In the genomic region with DNA sequence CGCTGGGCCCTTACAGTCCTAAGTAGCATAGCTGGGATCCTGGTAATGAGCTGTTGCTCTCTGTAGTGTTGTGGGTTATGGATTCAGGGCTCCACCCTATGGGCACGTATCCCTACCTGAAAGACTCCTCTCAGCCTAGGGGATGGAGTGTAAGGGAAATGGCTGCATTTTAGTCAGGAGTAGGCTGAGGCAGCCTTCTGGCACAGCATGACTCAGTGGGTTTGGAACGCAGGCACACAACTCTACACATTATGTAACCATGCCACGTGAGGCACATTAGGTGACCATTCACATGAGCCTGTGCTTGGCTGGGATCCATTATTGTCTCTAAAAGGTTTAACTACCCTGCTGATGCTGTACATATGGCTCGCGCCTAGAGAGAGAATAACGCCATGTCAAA, we compare ENCODE assay signal across 2 cellular contexts.
TF ChIP-seq lines count a peak whose summit lies in the region.

No MANE protein-coding gene starts in this region.

TF ChIP-seq in Ishikawa, 13 proteins besides CTCF, POLR2A, EP300 and RAD21:
- TF ChIP-seq TEAD4 (IDR thresholded peaks at IDR 0.05) (peak; percentile 92), TAF1 (IDR thresholded peaks at IDR 0.05; ENCODE audit: low read depth) (no peak), CREB1 (IDR thresholded peaks at IDR 0.05; ENCODE audit: low read depth) (no peak), FOXM1 (IDR thresholded peaks at IDR 0.05; ENCODE audit: borderline replicate concordance, low read depth) (peak; percentile 44; the same call in 1 of the 2 replicates), USF1 (IDR thresholded peaks at IDR 0.05) (peak; percentile 98), ZBTB7A (IDR thresholded peaks at IDR 0.05; ENCODE audit: low read depth) (no peak), YY1 (IDR thresholded peaks at IDR 0.05; ENCODE audit: low read depth) (peak; percentile 77; the same call in 1 of the 2 replicates), EGR1 (IDR thresholded peaks at IDR 0.05) (no peak), TCF12 (IDR thresholded peaks at IDR 0.05; ENCODE audit: low read depth) (peak; percentile 89), CEBPB (IDR thresholded peaks at IDR 0.05) (peak; percentile 92), NFIC (IDR thresholded peaks at IDR 0.05) (peak; percentile 97)
- TF ChIP-seq, protein P1, sequence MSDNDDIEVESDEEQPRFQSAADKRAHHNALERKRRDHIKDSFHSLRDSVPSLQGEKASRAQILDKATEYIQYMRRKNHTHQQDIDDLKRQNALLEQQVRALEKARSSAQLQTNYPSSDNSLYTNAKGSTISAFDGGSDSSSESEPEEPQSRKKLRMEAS (IDR thresholded peaks at IDR 0.05): peak; percentile 96
- TF ChIP-seq, protein P2, sequence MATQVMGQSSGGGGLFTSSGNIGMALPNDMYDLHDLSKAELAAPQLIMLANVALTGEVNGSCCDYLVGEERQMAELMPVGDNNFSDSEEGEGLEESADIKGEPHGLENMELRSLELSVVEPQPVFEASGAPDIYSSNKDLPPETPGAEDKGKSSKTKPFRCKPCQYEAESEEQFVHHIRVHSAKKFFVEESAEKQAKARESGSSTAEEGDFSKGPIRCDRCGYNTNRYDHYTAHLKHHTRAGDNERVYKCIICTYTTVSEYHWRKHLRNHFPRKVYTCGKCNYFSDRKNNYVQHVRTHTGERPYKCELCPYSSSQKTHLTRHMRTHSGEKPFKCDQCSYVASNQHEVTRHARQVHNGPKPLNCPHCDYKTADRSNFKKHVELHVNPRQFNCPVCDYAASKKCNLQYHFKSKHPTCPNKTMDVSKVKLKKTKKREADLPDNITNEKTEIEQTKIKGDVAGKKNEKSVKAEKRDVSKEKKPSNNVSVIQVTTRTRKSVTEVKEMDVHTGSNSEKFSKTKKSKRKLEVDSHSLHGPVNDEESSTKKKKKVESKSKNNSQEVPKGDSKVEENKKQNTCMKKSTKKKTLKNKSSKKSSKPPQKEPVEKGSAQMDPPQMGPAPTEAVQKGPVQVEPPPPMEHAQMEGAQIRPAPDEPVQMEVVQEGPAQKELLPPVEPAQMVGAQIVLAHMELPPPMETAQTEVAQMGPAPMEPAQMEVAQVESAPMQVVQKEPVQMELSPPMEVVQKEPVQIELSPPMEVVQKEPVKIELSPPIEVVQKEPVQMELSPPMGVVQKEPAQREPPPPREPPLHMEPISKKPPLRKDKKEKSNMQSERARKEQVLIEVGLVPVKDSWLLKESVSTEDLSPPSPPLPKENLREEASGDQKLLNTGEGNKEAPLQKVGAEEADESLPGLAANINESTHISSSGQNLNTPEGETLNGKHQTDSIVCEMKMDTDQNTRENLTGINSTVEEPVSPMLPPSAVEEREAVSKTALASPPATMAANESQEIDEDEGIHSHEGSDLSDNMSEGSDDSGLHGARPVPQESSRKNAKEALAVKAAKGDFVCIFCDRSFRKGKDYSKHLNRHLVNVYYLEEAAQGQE (IDR thresholded peaks at IDR 0.05; ENCODE audit: low read depth): no peak

TF ChIP-seq in K562, 482 proteins besides CTCF, POLR2A, EP300 and RAD21:
- TF ChIP-seq SUPT5H (IDR thresholded peaks at IDR 0.05) (0 out of 2 replicates have a peak, but pooled peaks have one; percentile 42), RB1 (IDR thresholded peaks at IDR 0.05; ENCODE audit: low read depth) (no peak), PHTF2 (CRISPR knock-in tag; IDR thresholded peaks at IDR 0.05) (no peak), ZBTB1 (CRISPR knock-in tag; IDR thresholded peaks at IDR 0.05; ENCODE audit: borderline replicate concordance, low read depth) (no peak), CREBBP (IDR thresholded peaks at IDR 0.05; ENCODE audit: low read depth, low read length) (no peak), ZFP36 (IDR thresholded peaks at IDR 0.05; ENCODE audit: low read depth, low read length, partially characterized antibody) (no peak), NFIC (IDR thresholded peaks at IDR 0.05) (0 out of 2 replicates have a peak, but pooled peaks have one; percentile 3), POLR2G (IDR thresholded peaks at IDR 0.05; ENCODE audit: low read depth, low read length) (peak; percentile 12; the same call in 1 of the 2 replicates), POLR2B (IDR thresholded peaks at IDR 0.05; ENCODE audit: low read depth, partially characterized antibody) (peak; percentile 24), ZNF445 (CRISPR knock-in tag; IDR thresholded peaks at IDR 0.05; ENCODE audit: low read depth) (no peak), ZNF12 (CRISPR knock-in tag; IDR thresholded peaks at IDR 0.05) (no peak), PTRF (tag; IDR thresholded peaks at IDR 0.05) (no peak), ZNF239 (CRISPR knock-in tag; IDR thresholded peaks at IDR 0.05) (no peak)
- TF ChIP-seq, protein P3, sequence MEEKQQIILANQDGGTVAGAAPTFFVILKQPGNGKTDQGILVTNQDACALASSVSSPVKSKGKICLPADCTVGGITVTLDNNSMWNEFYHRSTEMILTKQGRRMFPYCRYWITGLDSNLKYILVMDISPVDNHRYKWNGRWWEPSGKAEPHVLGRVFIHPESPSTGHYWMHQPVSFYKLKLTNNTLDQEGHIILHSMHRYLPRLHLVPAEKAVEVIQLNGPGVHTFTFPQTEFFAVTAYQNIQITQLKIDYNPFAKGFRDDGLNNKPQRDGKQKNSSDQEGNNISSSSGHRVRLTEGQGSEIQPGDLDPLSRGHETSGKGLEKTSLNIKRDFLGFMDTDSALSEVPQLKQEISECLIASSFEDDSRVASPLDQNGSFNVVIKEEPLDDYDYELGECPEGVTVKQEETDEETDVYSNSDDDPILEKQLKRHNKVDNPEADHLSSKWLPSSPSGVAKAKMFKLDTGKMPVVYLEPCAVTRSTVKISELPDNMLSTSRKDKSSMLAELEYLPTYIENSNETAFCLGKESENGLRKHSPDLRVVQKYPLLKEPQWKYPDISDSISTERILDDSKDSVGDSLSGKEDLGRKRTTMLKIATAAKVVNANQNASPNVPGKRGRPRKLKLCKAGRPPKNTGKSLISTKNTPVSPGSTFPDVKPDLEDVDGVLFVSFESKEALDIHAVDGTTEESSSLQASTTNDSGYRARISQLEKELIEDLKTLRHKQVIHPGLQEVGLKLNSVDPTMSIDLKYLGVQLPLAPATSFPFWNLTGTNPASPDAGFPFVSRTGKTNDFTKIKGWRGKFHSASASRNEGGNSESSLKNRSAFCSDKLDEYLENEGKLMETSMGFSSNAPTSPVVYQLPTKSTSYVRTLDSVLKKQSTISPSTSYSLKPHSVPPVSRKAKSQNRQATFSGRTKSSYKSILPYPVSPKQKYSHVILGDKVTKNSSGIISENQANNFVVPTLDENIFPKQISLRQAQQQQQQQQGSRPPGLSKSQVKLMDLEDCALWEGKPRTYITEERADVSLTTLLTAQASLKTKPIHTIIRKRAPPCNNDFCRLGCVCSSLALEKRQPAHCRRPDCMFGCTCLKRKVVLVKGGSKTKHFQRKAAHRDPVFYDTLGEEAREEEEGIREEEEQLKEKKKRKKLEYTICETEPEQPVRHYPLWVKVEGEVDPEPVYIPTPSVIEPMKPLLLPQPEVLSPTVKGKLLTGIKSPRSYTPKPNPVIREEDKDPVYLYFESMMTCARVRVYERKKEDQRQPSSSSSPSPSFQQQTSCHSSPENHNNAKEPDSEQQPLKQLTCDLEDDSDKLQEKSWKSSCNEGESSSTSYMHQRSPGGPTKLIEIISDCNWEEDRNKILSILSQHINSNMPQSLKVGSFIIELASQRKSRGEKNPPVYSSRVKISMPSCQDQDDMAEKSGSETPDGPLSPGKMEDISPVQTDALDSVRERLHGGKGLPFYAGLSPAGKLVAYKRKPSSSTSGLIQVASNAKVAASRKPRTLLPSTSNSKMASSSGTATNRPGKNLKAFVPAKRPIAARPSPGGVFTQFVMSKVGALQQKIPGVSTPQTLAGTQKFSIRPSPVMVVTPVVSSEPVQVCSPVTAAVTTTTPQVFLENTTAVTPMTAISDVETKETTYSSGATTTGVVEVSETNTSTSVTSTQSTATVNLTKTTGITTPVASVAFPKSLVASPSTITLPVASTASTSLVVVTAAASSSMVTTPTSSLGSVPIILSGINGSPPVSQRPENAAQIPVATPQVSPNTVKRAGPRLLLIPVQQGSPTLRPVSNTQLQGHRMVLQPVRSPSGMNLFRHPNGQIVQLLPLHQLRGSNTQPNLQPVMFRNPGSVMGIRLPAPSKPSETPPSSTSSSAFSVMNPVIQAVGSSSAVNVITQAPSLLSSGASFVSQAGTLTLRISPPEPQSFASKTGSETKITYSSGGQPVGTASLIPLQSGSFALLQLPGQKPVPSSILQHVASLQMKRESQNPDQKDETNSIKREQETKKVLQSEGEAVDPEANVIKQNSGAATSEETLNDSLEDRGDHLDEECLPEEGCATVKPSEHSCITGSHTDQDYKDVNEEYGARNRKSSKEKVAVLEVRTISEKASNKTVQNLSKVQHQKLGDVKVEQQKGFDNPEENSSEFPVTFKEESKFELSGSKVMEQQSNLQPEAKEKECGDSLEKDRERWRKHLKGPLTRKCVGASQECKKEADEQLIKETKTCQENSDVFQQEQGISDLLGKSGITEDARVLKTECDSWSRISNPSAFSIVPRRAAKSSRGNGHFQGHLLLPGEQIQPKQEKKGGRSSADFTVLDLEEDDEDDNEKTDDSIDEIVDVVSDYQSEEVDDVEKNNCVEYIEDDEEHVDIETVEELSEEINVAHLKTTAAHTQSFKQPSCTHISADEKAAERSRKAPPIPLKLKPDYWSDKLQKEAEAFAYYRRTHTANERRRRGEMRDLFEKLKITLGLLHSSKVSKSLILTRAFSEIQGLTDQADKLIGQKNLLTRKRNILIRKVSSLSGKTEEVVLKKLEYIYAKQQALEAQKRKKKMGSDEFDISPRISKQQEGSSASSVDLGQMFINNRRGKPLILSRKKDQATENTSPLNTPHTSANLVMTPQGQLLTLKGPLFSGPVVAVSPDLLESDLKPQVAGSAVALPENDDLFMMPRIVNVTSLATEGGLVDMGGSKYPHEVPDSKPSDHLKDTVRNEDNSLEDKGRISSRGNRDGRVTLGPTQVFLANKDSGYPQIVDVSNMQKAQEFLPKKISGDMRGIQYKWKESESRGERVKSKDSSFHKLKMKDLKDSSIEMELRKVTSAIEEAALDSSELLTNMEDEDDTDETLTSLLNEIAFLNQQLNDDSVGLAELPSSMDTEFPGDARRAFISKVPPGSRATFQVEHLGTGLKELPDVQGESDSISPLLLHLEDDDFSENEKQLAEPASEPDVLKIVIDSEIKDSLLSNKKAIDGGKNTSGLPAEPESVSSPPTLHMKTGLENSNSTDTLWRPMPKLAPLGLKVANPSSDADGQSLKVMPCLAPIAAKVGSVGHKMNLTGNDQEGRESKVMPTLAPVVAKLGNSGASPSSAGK (IDR thresholded peaks at IDR 0.05): no peak
- TF ChIP-seq, protein P4, sequence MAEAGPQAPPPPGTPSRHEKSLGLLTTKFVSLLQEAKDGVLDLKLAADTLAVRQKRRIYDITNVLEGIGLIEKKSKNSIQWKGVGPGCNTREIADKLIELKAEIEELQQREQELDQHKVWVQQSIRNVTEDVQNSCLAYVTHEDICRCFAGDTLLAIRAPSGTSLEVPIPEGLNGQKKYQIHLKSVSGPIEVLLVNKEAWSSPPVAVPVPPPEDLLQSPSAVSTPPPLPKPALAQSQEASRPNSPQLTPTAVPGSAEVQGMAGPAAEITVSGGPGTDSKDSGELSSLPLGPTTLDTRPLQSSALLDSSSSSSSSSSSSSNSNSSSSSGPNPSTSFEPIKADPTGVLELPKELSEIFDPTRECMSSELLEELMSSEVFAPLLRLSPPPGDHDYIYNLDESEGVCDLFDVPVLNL (CRISPR knock-in tag; IDR thresholded peaks at IDR 0.05; ENCODE audit: low read depth): no peak
